Comparison of ENCODE assay signal across 8 cellular contexts in genomic region chr16:15022194-15022593, GRCh38. TPM values are rescaled to one million over a fixed set of nuclear protein-coding genes. Genes with fewer than 3 reads are reported as not detected.
DNase-seq lines count a peak whose midpoint lies in the region; ATAC-seq and TF ChIP-seq lines count a peak whose summit lies in the region.
"Not testable (repeated sequence)": the region's sequence is repeated elsewhere in the genome, so short reads cannot be mapped to it uniquely, and the experiment has no call there.

No MANE protein-coding gene starts in this region.

- POLR2A ChIA-PET in SK-N-SH (lab: Yijun Ruan, JAX), result not testable (repeated sequence)

- H3K4me1 ChIP-seq in SK-N-SH (ENCODE audit: control insufficient read depth in 1 of 2, insufficient read depth in 2 of 2, low read depth in 1 of 2, low read length in 1 of 2), result peaks cover 6 to 23% of the 10 kb centered on the region in 2 experiments; a peak in 3 of 4 replicates

- peak overlapping the region; percentile 13 for H3K4me2 ChIP-seq in SK-N-SH
- not testable (repeated sequence) for H3K4me2 ChIP-seq in neural cell (ENCODE audit: low read length)

- not testable (repeated sequence) for H2AFZ ChIP-seq in SK-N-SH (ENCODE audit: low read depth); neural cell (ENCODE audit: low read depth, low read length)

- H4K20me1 ChIP-seq in SK-N-SH (ENCODE audit: insufficient read depth), result peaks cover 13% of the 10 kb centered on the region
- H4K20me1 ChIP-seq in neural cell (ENCODE audit: insufficient read depth), result not testable (repeated sequence)

- H3F3A ChIP-seq in SK-N-SH (replicated peaks; ENCODE audit: insufficient read depth), result peaks cover 54% of the 10 kb centered on the region
- not testable (repeated sequence) for H3F3A ChIP-seq in neural cell (ENCODE audit: insufficient read depth, low read length, poor library complexity, severe bottlenecking)

- ATAC-seq in GM18502 (IDR thresholded peaks at IDR 0.05; ENCODE audit: poor library complexity, unreplicated experiment) (peak; percentile 71), HG02870 (IDR thresholded peaks at IDR 0.05; ENCODE audit: unreplicated experiment) (peak; percentile 73)

- TF ChIP-seq RAD21 in SK-N-SH (IDR thresholded peaks at IDR 0.05; ENCODE audit: low read length), result peak; percentile 61
- TF ChIP-seq RAD21 in neural cell (conservative IDR thresholded peaks at IDR 0.05), result peak; percentile 45

- not testable (repeated sequence) for H3K9me3 ChIP-seq in SK-N-SH; neural cell (ENCODE audit: low read length)

- H3K9me2 ChIP-seq in SK-N-SH; neural cell (ENCODE audit: insufficient read depth, low read length): not testable (repeated sequence)

- 54% methylated on average over 4 of the region's 4 CpGs for WGBS in SK-N-SH (ENCODE audit: low lambda C conversion rate)

- H3K9ac ChIP-seq in SK-N-SH; neural cell (ENCODE audit: low read length): not testable (repeated sequence)

- H3K4me3 ChIP-seq in SK-N-SH (ENCODE audit: low read depth in 2 of 2, low read length in 1 of 2); fibroblast of the aortic adventitia (ENCODE audit: low read depth, low read length); neural cell (ENCODE audit: low read length): not testable (repeated sequence)

- not testable (repeated sequence) for H3K27me3 ChIP-seq in SK-N-SH (ENCODE audit: insufficient read depth); neural cell (ENCODE audit: insufficient read depth, low read depth, low read length)

- CTCF ChIA-PET in SK-N-SH (lab: Yijun Ruan, JAX), result interaction anchor here (1.3 kb wide), 1 partner anchor 9 kb away, joined by 3 read pairs; no protein-coding TSS in a partner anchor

- DNase-seq in NCI-H1092 treated with DMSO at 0.1 percent for 48 hours (lab: John Stamatoyannopoulos, UW) (peak; percentile 31), SK-N-SH (peak; percentile 64), activated gamma-delta T cell treated with Interleukin-2 at 50 U/mL for 16 hours (peak; percentile 72), fibroblast of the aortic adventitia (ENCODE audit: low read depth) (peak; percentile 46)

- TF ChIP-seq CTCF in 22Rv1 (IDR thresholded peaks at IDR 0.05) (peak; percentile 64), SK-N-SH (IDR thresholded peaks at IDR 0.05) (peak; percentile 54), fibroblast of the aortic adventitia (IDR thresholded peaks at IDR 0.05; ENCODE audit: insufficient read depth, low read length) (peak; percentile 41), neural cell (IDR thresholded peaks at IDR 0.05; ENCODE audit: poor library complexity, severe bottlenecking) (peak; percentile 69)

- peaks cover 18 to 51% of the 10 kb centered on the region in 2 experiments for H3K36me3 ChIP-seq in SK-N-SH (replicated peaks in 1 of 2; ENCODE audit: control insufficient read depth in 1 of 2, insufficient read depth in 2 of 2, low read length in 1 of 2)
- not testable (repeated sequence) for H3K36me3 ChIP-seq in neural cell (ENCODE audit: insufficient read depth, low read length)

- H3K27ac ChIP-seq in 22Rv1; neural cell (ENCODE audit: low read length): not testable (repeated sequence)
- peak overlapping the region; percentile 54 to 65; a peak in 3 of 4 replicates for H3K27ac ChIP-seq in SK-N-SH (ENCODE audit: low read depth in 2 of 2, low read length in 1 of 2)

- H3K79me2 ChIP-seq in SK-N-SH (ENCODE audit: insufficient read depth), result peaks cover 48% of the 10 kb centered on the region
- H3K79me2 ChIP-seq in neural cell (replicated peaks; ENCODE audit: insufficient read depth, low read length), result not testable (repeated sequence)

- not testable (repeated sequence) for TF ChIP-seq EP300 in SK-N-SH (IDR thresholded peaks at IDR 0.05; ENCODE audit: borderline replicate concordance in 1 of 2, low read depth in 1 of 2, low read length in 1 of 2); neural cell (conservative IDR thresholded peaks at IDR 0.05; ENCODE audit: poor library complexity, severe bottlenecking)

TF ChIP-seq in SK-N-SH, 30 proteins besides CTCF, POLR2A, EP300 and RAD21:
- TF ChIP-seq SMC3 (IDR thresholded peaks at IDR 0.05; ENCODE audit: low read depth, low read length) (peak; percentile 34; the same call in 1 of the 2 replicates), PBX3 (IDR thresholded peaks at IDR 0.05) (peak; percentile 90), MXI1 (IDR thresholded peaks at IDR 0.05; ENCODE audit: low read depth, low read length) (peak; percentile 76)
- TF ChIP-seq, protein P1, sequence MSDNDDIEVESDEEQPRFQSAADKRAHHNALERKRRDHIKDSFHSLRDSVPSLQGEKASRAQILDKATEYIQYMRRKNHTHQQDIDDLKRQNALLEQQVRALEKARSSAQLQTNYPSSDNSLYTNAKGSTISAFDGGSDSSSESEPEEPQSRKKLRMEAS (IDR thresholded peaks at IDR 0.05; ENCODE audit: low read depth), result 0 out of 2 replicates have a peak, but pooled peaks have one; percentile 18

TF ChIP-seq in neural cell, 6 proteins besides CTCF, POLR2A, EP300 and RAD21:
- peak; percentile 57 for TF ChIP-seq SMC3 (conservative IDR thresholded peaks at IDR 0.05; ENCODE audit: poor library complexity)

RNA-seq across cellular contexts. Expression of gene NTAN1, which starts 33.7 kb away (rescaled TPM):
- polyA plus RNA-seq in SK-N-SH (2012; rRNA removed), result 55.3 and 62.2 TPM in 2 replicates
- polyA plus RNA-seq in SK-N-SH (2012; cell fraction: cytosol; rRNA removed), result 66.7 and 75.4 TPM in 2 replicates
- polyA plus RNA-seq in SK-N-SH (2012; cell fraction: nucleus; rRNA removed), result 35.0 and 45.6 TPM in 2 replicates
- 21.6 and 109 TPM in 2 replicates for total RNA-seq in fibroblast of the aortic adventitia (ENCODE audit: low replicate concordance)
- 31.1 and 41.4 TPM in 2 replicates for polyA plus RNA-seq in neural cell
- polyA minus RNA-seq in neural cell, result 12.4 and 16.6 TPM in 2 replicates

RNA-seq across cellular contexts. Expression of gene PDXDC1, which starts 47.4 kb away (rescaled TPM):
- 37.4 and 53.5 TPM in 2 replicates for polyA plus RNA-seq in SK-N-SH (2012; rRNA removed)
- polyA plus RNA-seq in SK-N-SH (2012; cell fraction: cytosol; rRNA removed), result 34.6 and 38.7 TPM in 2 replicates
- polyA plus RNA-seq in SK-N-SH (2012; cell fraction: nucleus; rRNA removed), result 77.5 and 104 TPM in 2 replicates
- total RNA-seq in fibroblast of the aortic adventitia (ENCODE audit: low replicate concordance), result 59.4 and 61.0 TPM in 2 replicates
- polyA plus RNA-seq in neural cell, result 69.9 and 78.2 TPM in 2 replicates
- 68.7 and 80.2 TPM in 2 replicates for polyA minus RNA-seq in neural cell
